Comparison of ENCODE assay signal across 25 cellular contexts in the genomic region with DNA sequence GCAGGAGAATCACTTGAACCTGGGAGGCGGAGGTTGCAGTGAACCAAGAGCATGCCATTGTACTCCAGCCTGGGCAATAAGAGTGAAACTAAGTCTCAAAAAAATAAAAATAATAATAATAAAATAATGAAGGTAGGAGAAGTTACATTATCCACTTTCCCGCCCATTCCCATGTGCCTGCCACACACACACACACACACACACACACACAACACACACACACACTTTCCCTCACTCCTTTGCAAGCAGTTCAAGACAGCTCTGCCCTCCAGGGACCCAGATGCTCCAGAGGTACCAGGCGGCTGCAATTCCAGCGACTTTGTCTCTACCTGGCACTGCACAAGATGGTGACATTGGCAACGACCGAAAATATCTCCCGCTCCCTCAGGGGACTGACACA.
A peak's percentile ranks its signal among the peaks of the same experiment; 100 is the strongest.
DNase-seq lines count a peak whose midpoint lies in the region; ATAC-seq and TF ChIP-seq lines count a peak whose summit lies in the region.
"Had no signal": no experiment of that assay in that cellular context is flagged by ENCODE, and none has a peak within 500 bp of the region (broad histone marks: within the 10 kb centered on the region; RNA-seq: fewer than 3 reads in every experiment).

No MANE protein-coding gene starts in this region.

- peak overlapping the region; percentile 62 for H3K4me3 Mint-ChIP-seq in activated CD8-positive, alpha-beta T cell treated with anti-CD3 and anti-CD28 coated beads for 36 hours
- H3K4me3 Mint-ChIP-seq in activated CD8-positive, alpha-beta T cell treated with anti-CD3 and anti-CD28 coated beads, Interleukin-2, amount 10 ng/mL, durations not matched to agents 7 days and 5 days = no peak overlapping the region
- no peak overlapping the region for H3K4me3 Mint-ChIP-seq in activated naive CD8-positive, alpha-beta T cell treated with anti-CD3 and anti-CD28 coated beads, Interleukin-2, amount 50 U/mL, for 24 hours
- H3K4me3 Mint-ChIP-seq: stimulated activated naive B cell treated with anti-CD40 and anti-IgM and Interleukin-4, amounts not matched to agents 10 μg/mL and 1 μg/mL and 100 μg/mL, for 72 hours had no signal

- TF ChIP-seq CTCF in activated CD8-positive, alpha-beta T cell treated with anti-CD3 and anti-CD28 coated beads for 36 hours (IDR thresholded peaks at IDR 0.05) = no peak
- no peak for TF ChIP-seq CTCF in heart right ventricle (IDR thresholded peaks at IDR 0.05)

- no peak for DNase-seq in activated CD8-positive, alpha-beta T cell treated with anti-CD3 and anti-CD28 coated beads for 36 hours
- DNase-seq in activated CD8-positive, alpha-beta T cell treated with anti-CD3 and anti-CD28 coated beads, Interleukin-2, amount 10 ng/mL, durations not matched to agents 7 days and 5 days = no peak
- no peak for DNase-seq in activated naive CD8-positive, alpha-beta T cell treated with anti-CD3 and anti-CD28 coated beads, Interleukin-2, amount 50 U/mL, for 24 hours
- DNase-seq in NCI-H2227 (lab: John Stamatoyannopoulos, UW; ENCODE audit: unreplicated experiment) (no peak), heart right ventricle (no peak)
- DNase-seq: 8988T; activated naive CD4-positive, alpha-beta T cell treated with anti-CD3 and anti-CD28 coated beads, Interleukin-2, amount 50 U/mL, for 16 hours; Caco-2; DMS53; gastrocnemius medialis; MM.1S; NCI-H1105 treated with DMSO at 0.1 percent for 48 hours; NCI-H446; NCI-H748 treated with DMSO at 0.1 percent for 48 hours; retina; SIG-M5; stimulated activated naive B cell treated with anti-CD40 and anti-IgM and Interleukin-4, amounts not matched to agents 10 μg/mL and 1 μg/mL and 100 μg/mL, for 72 hours; SW 1271 had no signal

- H3K27me3 ChIP-seq in HUES64 (ENCODE audit: insufficient read depth, low read length) (no peaks in the 10 kb centered on the region), iPS-20b (ENCODE audit: insufficient read depth, low read length) (no peaks in the 10 kb centered on the region), heart right ventricle (no peaks in the 10 kb centered on the region)
- H3K27me3 ChIP-seq: gastrocnemius medialis had no signal

- CTCF ChIA-PET in activated CD8-positive, alpha-beta T cell treated with anti-CD3 and anti-CD28 coated beads for 36 hours (lab: Charles Lee) = no interaction called here
- CTCF ChIA-PET in activated CD8-positive, alpha-beta T cell treated with anti-CD3 and anti-CD28 coated beads, Interleukin-2, amount 10 ng/mL, durations not matched to agents 7 days and 5 days (lab: Charles Lee) = no interaction called here

- H3K27ac ChIP-seq in HUES64 (ENCODE audit: low read depth, low read length) (peak overlapping the region; percentile 90; the same call in 1 of the 2 replicates), iPS-20b (ENCODE audit: low read length) (peak overlapping the region; percentile 57), heart right ventricle (no peak overlapping the region)
- H3K27ac ChIP-seq: C4-2B, gastrocnemius medialis, parathyroid adenoma, skin epidermis had no signal

- H3K9me3 Mint-ChIP-seq in activated CD8-positive, alpha-beta T cell treated with anti-CD3 and anti-CD28 coated beads for 36 hours = peaks cover 2% of the 10 kb centered on the region
- no peaks in the 10 kb centered on the region for H3K9me3 Mint-ChIP-seq in activated CD8-positive, alpha-beta T cell treated with anti-CD3 and anti-CD28 coated beads, Interleukin-2, amount 10 ng/mL, durations not matched to agents 7 days and 5 days (ENCODE audit: insufficient read depth)
- H3K9me3 Mint-ChIP-seq in activated naive CD8-positive, alpha-beta T cell treated with anti-CD3 and anti-CD28 coated beads, Interleukin-2, amount 50 U/mL, for 24 hours = no peaks in the 10 kb centered on the region
- H3K9me3 Mint-ChIP-seq: stimulated activated naive B cell treated with anti-CD40 and anti-IgM and Interleukin-4, amounts not matched to agents 10 μg/mL and 1 μg/mL and 100 μg/mL, for 72 hours had no signal

- peaks cover 27% of the 10 kb centered on the region for H3K4me1 ChIP-seq in HUES64 (ENCODE audit: insufficient read depth, low read length)
- H3K4me1 ChIP-seq in iPS-20b (ENCODE audit: insufficient read depth, low read length) = peaks cover 17% of the 10 kb centered on the region; the same call in 1 of the 2 replicates
- peaks cover 0 to 18% (median 6%) of the 10 kb centered on the region in 9 donors for H3K4me1 ChIP-seq in heart right ventricle
- H3K4me1 ChIP-seq: Caco-2, parathyroid adenoma had no signal

- H3K36me3 ChIP-seq in HUES64 (ENCODE audit: insufficient read depth, low read length) (no peaks in the 10 kb centered on the region), iPS-20b (ENCODE audit: insufficient read depth, low read depth, low read length) (no peaks in the 10 kb centered on the region), heart right ventricle (no peaks in the 10 kb centered on the region)
- H3K36me3 ChIP-seq: gastrocnemius medialis had no signal

- 83% methylated on average over 7 of the region's 7 CpGs for WGBS in HUES64
- 78 to 83% methylated on average over 7 of the region's 7 CpGs for WGBS in heart right ventricle, 2 donors

- H3K9ac ChIP-seq in HUES64 (ENCODE audit: low read depth, low read length) (0 out of 2 replicates have a peak overlapping the region, but pooled peaks have one; percentile 61), iPS-20b (ENCODE audit: low read depth, low read length) (peak overlapping the region; percentile 83; the same call in 1 of the 2 replicates)
- H3K9ac ChIP-seq: parathyroid adenoma had no signal

- no peaks in the 10 kb centered on the region for H3K36me3 Mint-ChIP-seq in activated CD8-positive, alpha-beta T cell treated with anti-CD3 and anti-CD28 coated beads for 36 hours (ENCODE audit: low read depth)
- no peaks in the 10 kb centered on the region for H3K36me3 Mint-ChIP-seq in activated CD8-positive, alpha-beta T cell treated with anti-CD3 and anti-CD28 coated beads, Interleukin-2, amount 10 ng/mL, durations not matched to agents 7 days and 5 days (ENCODE audit: low read depth)
- no peaks in the 10 kb centered on the region for H3K36me3 Mint-ChIP-seq in activated naive CD8-positive, alpha-beta T cell treated with anti-CD3 and anti-CD28 coated beads, Interleukin-2, amount 50 U/mL, for 24 hours (ENCODE audit: low read depth)
- H3K36me3 Mint-ChIP-seq: stimulated activated naive B cell treated with anti-CD40 and anti-IgM and Interleukin-4, amounts not matched to agents 10 μg/mL and 1 μg/mL and 100 μg/mL, for 72 hours had no signal

- POLR2A ChIA-PET in activated CD8-positive, alpha-beta T cell treated with anti-CD3 and anti-CD28 coated beads for 36 hours (lab: Charles Lee) = no interaction called here
- POLR2A ChIA-PET in activated CD8-positive, alpha-beta T cell treated with anti-CD3 and anti-CD28 coated beads, Interleukin-2, amount 10 ng/mL, durations not matched to agents 7 days and 5 days (lab: Charles Lee) = no interaction called here

- intact Hi-C loops in activated CD8-positive, alpha-beta T cell treated with anti-CD3 and anti-CD28 coated beads for 36 hours (cut with micrococcal nuclease) = no loop called here
- intact Hi-C loops in heart right ventricle (cut with DNase I) = no loop called here

- peaks cover 44% of the 10 kb centered on the region for H3K4me1 Mint-ChIP-seq in activated CD8-positive, alpha-beta T cell treated with anti-CD3 and anti-CD28 coated beads for 36 hours (ENCODE audit: low read depth)
- H3K4me1 Mint-ChIP-seq in activated CD8-positive, alpha-beta T cell treated with anti-CD3 and anti-CD28 coated beads, Interleukin-2, amount 10 ng/mL, durations not matched to agents 7 days and 5 days (ENCODE audit: low read depth) = peaks cover 25% of the 10 kb centered on the region
- H3K4me1 Mint-ChIP-seq in activated naive CD8-positive, alpha-beta T cell treated with anti-CD3 and anti-CD28 coated beads, Interleukin-2, amount 50 U/mL, for 24 hours = peaks cover 63% of the 10 kb centered on the region

- peaks cover 10% of the 10 kb centered on the region for H3K27me3 Mint-ChIP-seq in activated CD8-positive, alpha-beta T cell treated with anti-CD3 and anti-CD28 coated beads for 36 hours
- H3K27me3 Mint-ChIP-seq in activated CD8-positive, alpha-beta T cell treated with anti-CD3 and anti-CD28 coated beads, Interleukin-2, amount 10 ng/mL, durations not matched to agents 7 days and 5 days (ENCODE audit: low read depth) = no peaks in the 10 kb centered on the region
- no peaks in the 10 kb centered on the region for H3K27me3 Mint-ChIP-seq in activated naive CD8-positive, alpha-beta T cell treated with anti-CD3 and anti-CD28 coated beads, Interleukin-2, amount 50 U/mL, for 24 hours

- H3K27ac Mint-ChIP-seq in activated CD8-positive, alpha-beta T cell treated with anti-CD3 and anti-CD28 coated beads for 36 hours = peak overlapping the region; percentile 83
- no peak overlapping the region for H3K27ac Mint-ChIP-seq in activated CD8-positive, alpha-beta T cell treated with anti-CD3 and anti-CD28 coated beads, Interleukin-2, amount 10 ng/mL, durations not matched to agents 7 days and 5 days
- peak overlapping the region; percentile 78 for H3K27ac Mint-ChIP-seq in activated naive CD8-positive, alpha-beta T cell treated with anti-CD3 and anti-CD28 coated beads, Interleukin-2, amount 50 U/mL, for 24 hours
- H3K27ac Mint-ChIP-seq: stimulated activated naive B cell treated with anti-CD40 and anti-IgM and Interleukin-4, amounts not matched to agents 10 μg/mL and 1 μg/mL and 100 μg/mL, for 72 hours had no signal

- no peak for ATAC-seq in activated CD8-positive, alpha-beta T cell treated with anti-CD3 and anti-CD28 coated beads for 36 hours
- ATAC-seq in activated CD8-positive, alpha-beta T cell treated with anti-CD3 and anti-CD28 coated beads, Interleukin-2, amount 10 ng/mL, durations not matched to agents 7 days and 5 days = no peak
- ATAC-seq in activated naive CD8-positive, alpha-beta T cell treated with anti-CD3 and anti-CD28 coated beads, Interleukin-2, amount 50 U/mL, for 24 hours = no peak
- ATAC-seq in GM21737 (IDR thresholded peaks at IDR 0.05; ENCODE audit: unreplicated experiment) (no peak), heart right ventricle (no peak)
- ATAC-seq: gastrocnemius medialis; left lobe of liver; stimulated activated naive B cell treated with anti-CD40 and anti-IgM and Interleukin-4, amounts not matched to agents 10 μg/mL and 1 μg/mL and 100 μg/mL, for 72 hours had no signal

- H3K9me3 ChIP-seq in HUES64 (ENCODE audit: insufficient read depth, low read depth, low read length) (no peaks in the 10 kb centered on the region), iPS-20b (ENCODE audit: insufficient read depth, low read depth, low read length) (no peaks in the 10 kb centered on the region), heart right ventricle (no peaks in the 10 kb centered on the region)
- H3K9me3 ChIP-seq: Caco-2, gastrocnemius medialis had no signal

- H3K4me3 ChIP-seq in HUES64 (ENCODE audit: low read length) (peak overlapping the region; percentile 54), iPS-20b (ENCODE audit: low read length) (peak overlapping the region; percentile 71), heart right ventricle (no peak overlapping the region)
- H3K4me3 ChIP-seq: gastrocnemius medialis, skin epidermis had no signal

Comparison
In these comparisons a context has a peak if more than half of its experiments do, and no peak if none do; other contexts are left out.
1. H3K27ac ChIP-seq: peak in HUES64 (single experiment) and iPS-20b (single experiment); none in heart right ventricle (0 of 10).
2. H3K4me3 ChIP-seq: peak in HUES64 (single experiment) and iPS-20b (single experiment); none in heart right ventricle (0 of 10).